Comparison of ENCODE assay signal across 1 cellular context in the genomic region with DNA sequence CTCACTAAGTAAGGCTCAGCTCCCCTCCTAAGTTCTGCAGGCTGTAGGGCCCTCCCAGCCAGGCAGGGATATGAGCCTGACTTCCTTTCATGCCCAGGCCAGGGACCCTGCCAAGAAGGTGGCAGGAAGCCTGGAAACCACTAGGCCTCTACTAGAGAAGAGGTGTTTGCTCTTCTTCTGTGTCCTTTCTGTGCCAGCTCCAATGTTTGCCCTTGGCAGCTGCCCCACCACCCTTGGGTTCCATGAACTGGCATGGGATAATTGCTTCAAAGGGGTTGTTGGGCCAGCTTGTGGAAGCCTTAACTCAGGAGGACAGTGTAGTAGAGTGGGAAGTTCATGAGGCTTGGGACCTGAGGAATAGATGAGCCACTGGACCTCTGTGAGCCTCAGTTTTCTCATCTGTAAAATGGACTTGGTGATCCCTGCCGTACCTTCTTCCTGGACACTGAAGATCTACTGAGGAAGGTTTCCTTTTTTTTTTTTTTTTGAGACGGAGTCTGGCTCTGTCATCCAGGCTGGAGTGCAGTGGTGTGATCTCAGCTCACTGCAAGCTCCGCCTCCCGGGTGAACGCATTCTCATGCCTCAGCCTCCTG.
TF ChIP-seq lines count a peak whose summit lies in the region.

No MANE protein-coding gene starts in this region.

TF ChIP-seq in HCT116, 20 proteins besides CTCF, POLR2A, EP300 and RAD21 (continued from another document):
- TF ChIP-seq JUND (IDR thresholded peaks at IDR 0.05) (no peak), CEBPB (IDR thresholded peaks at IDR 0.05; ENCODE audit: low read depth) (no peak), FOSL1 (IDR thresholded peaks at IDR 0.05; ENCODE audit: low read depth) (no peak), ZNF274 (IDR thresholded peaks at IDR 0.05; ENCODE audit: low read depth, low read length) (no peak), SIN3A (IDR thresholded peaks at IDR 0.05; ENCODE audit: low read depth) (no peak), EZH2phosphoT487 (IDR thresholded peaks at IDR 0.05; ENCODE audit: borderline replicate concordance) (no peak), ZBTB33 (IDR thresholded peaks at IDR 0.05; ENCODE audit: extremely low read depth, insufficient replicate concordance, low read length) (no peak), SRF (IDR thresholded peaks at IDR 0.05; ENCODE audit: low read depth) (no peak), TCF7L2 (IDR thresholded peaks at IDR 0.05; ENCODE audit: borderline replicate concordance, extremely low read depth, insufficient read depth, insufficient read length) (no peak), YY1 (IDR thresholded peaks at IDR 0.05; ENCODE audit: extremely low read depth, insufficient replicate concordance, low read depth, low read length) (no peak), CBX3 (IDR thresholded peaks at IDR 0.05; ENCODE audit: low read depth) (no peak), ZFX (IDR thresholded peaks at IDR 0.05) (no peak), ELF1 (IDR thresholded peaks at IDR 0.05; ENCODE audit: borderline replicate concordance, low read depth) (no peak)
- TF ChIP-seq, protein P1, sequence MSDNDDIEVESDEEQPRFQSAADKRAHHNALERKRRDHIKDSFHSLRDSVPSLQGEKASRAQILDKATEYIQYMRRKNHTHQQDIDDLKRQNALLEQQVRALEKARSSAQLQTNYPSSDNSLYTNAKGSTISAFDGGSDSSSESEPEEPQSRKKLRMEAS (IDR thresholded peaks at IDR 0.05), result no peak
- TF ChIP-seq, protein P2, sequence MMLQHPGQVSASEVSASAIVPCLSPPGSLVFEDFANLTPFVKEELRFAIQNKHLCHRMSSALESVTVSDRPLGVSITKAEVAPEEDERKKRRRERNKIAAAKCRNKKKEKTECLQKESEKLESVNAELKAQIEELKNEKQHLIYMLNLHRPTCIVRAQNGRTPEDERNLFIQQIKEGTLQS (IDR thresholded peaks at IDR 0.05), result no peak
